Comparison of ENCODE assay signal across 8 cellular contexts in the genomic region with DNA sequence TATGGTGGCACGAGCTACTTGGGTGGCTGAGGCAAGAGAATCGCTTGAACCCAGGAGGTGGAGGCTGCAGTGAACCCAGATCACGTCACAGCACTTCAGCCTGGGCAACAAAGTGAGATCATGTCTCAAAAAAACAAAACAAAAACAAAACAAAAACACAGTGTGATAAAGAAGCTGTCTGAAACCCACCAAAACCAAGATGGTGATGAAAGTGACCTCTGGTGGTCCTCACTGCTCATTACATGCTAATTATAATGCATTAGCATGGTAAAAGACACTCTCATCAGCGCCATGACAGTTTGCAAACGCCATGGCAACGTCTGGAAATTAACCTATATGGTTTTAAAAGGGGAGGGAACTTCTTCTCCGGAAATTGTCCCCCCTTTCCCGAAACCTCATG. TPM values are rescaled to one million over a fixed set of nuclear protein-coding genes. Genes with fewer than 3 reads are reported as not detected.
DNase-seq lines count a peak whose midpoint lies in the region; ATAC-seq, FAIRE-seq and TF ChIP-seq lines count a peak whose summit lies in the region.

No MANE protein-coding gene starts in this region.

- H3K4me1 Mint-ChIP-seq in CD8-positive, alpha-beta T cell (ENCODE audit: low read depth), result no peaks in the 10 kb centered on the region
- H3K4me1 Mint-ChIP-seq in WTC11 (peaks cover 5% of the 10 kb centered on the region), glutamatergic neuron (ENCODE audit: low read depth, unreplicated experiment) (no peaks in the 10 kb centered on the region)
- no peaks in the 10 kb centered on the region for H3K4me1 Mint-ChIP-seq in T-helper 2 cell treated with Interferon-gamma antibody and Interleukin-4, amounts not matched to agents 5 μg/mL and 100 μg/mL, for 36 hours (ENCODE audit: low read depth)

- H3K27me3 Mint-ChIP-seq in CD8-positive, alpha-beta T cell (ENCODE audit: low read depth), result peaks cover 2% of the 10 kb centered on the region
- H3K27me3 Mint-ChIP-seq in WTC11 (ENCODE audit: low read depth) (no peaks in the 10 kb centered on the region), glutamatergic neuron (ENCODE audit: unreplicated experiment) (no peaks in the 10 kb centered on the region)
- H3K27me3 Mint-ChIP-seq in T-helper 2 cell treated with Interferon-gamma antibody and Interleukin-4, amounts not matched to agents 5 μg/mL and 100 μg/mL, for 36 hours (ENCODE audit: low read depth), result no peaks in the 10 kb centered on the region

- CTCF ChIA-PET in CD8-positive, alpha-beta T cell (lab: Charles Lee), result no interaction called here
- CTCF ChIA-PET in WTC11 (lab: Charles Lee), result interaction anchor here (1.0 to 1.5 kb wide), 3 partner anchors 29 to 266 kb away, joined by 3 to 13 read pairs (median 3); partner anchors contain the start of gene OPHN1

- H3F3A ChIP-seq in smooth muscle cell (ENCODE audit: low read depth), result no peaks in the 10 kb centered on the region

- H3K4me1 ChIP-seq in CD8-positive, alpha-beta T cell (ENCODE audit: insufficient read depth, low read length), result no peaks in the 10 kb centered on the region
- no peaks in the 10 kb centered on the region for H3K4me1 ChIP-seq in smooth muscle cell (ENCODE audit: low read depth)

- no peaks in the 10 kb centered on the region for H3K9me3 Mint-ChIP-seq in CD8-positive, alpha-beta T cell
- no peaks in the 10 kb centered on the region for H3K9me3 Mint-ChIP-seq in WTC11
- H3K9me3 Mint-ChIP-seq in glutamatergic neuron (ENCODE audit: unreplicated experiment), result no peaks in the 10 kb centered on the region
- H3K9me3 Mint-ChIP-seq in T-helper 2 cell treated with Interferon-gamma antibody and Interleukin-4, amounts not matched to agents 5 μg/mL and 100 μg/mL, for 36 hours, result no peaks in the 10 kb centered on the region

- peak in 2 of 7 experiments; percentile 8 to 12 for DNase-seq in CD8-positive, alpha-beta T cell
- DNase-seq in Kasumi-1 (lab: John Stamatoyannopoulos, UW), result peak; percentile 19 to 28
- peak; percentile 12 for DNase-seq in WTC11 (ENCODE audit: low spot score)
- DNase-seq in glutamatergic neuron, result no peak
- no peak for DNase-seq in smooth muscle cell (lab: John Stamatoyannopoulos, UW; ENCODE audit: unreplicated experiment)
- DNase-seq in T-helper 2 cell treated with Interferon-gamma antibody and Interleukin-4, amounts not matched to agents 5 μg/mL and 100 μg/mL, for 36 hours (ENCODE audit: low spot score), result no peak
- no peak for DNase-seq in HTR-8/SVneo (ENCODE audit: insufficient read length, low spot score)

- no peak overlapping the region for H3K27ac Mint-ChIP-seq in CD8-positive, alpha-beta T cell
- no peak overlapping the region for H3K27ac Mint-ChIP-seq in WTC11
- no peak overlapping the region for H3K27ac Mint-ChIP-seq in glutamatergic neuron (ENCODE audit: unreplicated experiment)
- H3K27ac Mint-ChIP-seq in T-helper 2 cell treated with Interferon-gamma antibody and Interleukin-4, amounts not matched to agents 5 μg/mL and 100 μg/mL, for 36 hours, result no peak overlapping the region

- whole genome bisulfite sequencing in smooth muscle cell (ENCODE audit: low lambda C conversion rate), result 41% methylated on average over 8 of the region's 8 CpGs

- intact Hi-C loops in CD8-positive, alpha-beta T cell (cut with DNase I, micrococcal nuclease), result loop anchor here in 1 of 2 experiments (10.0 kb wide), 1 partner anchor 268 kb away; no protein-coding TSS in a partner anchor

- H3K27ac ChIP-seq in CD8-positive, alpha-beta T cell (ENCODE audit: low read depth, low read length), result no peak overlapping the region
- no peak overlapping the region for H3K27ac ChIP-seq in smooth muscle cell (ENCODE audit: low read depth)

- H2AFZ ChIP-seq in smooth muscle cell (ENCODE audit: low read depth), result peak overlapping the region; percentile 66

- no peak overlapping the region for H3K4me2 ChIP-seq in smooth muscle cell

- H3K36me3 Mint-ChIP-seq in CD8-positive, alpha-beta T cell, result no peaks in the 10 kb centered on the region
- H3K36me3 Mint-ChIP-seq in WTC11, result no peaks in the 10 kb centered on the region
- no peaks in the 10 kb centered on the region for H3K36me3 Mint-ChIP-seq in glutamatergic neuron (ENCODE audit: unreplicated experiment)
- H3K36me3 Mint-ChIP-seq in T-helper 2 cell treated with Interferon-gamma antibody and Interleukin-4, amounts not matched to agents 5 μg/mL and 100 μg/mL, for 36 hours (ENCODE audit: low read depth), result no peaks in the 10 kb centered on the region

- no peaks in the 10 kb centered on the region for H4K20me1 ChIP-seq in smooth muscle cell (ENCODE audit: low read depth)

- no peaks in the 10 kb centered on the region for H3K27me3 ChIP-seq in CD8-positive, alpha-beta T cell (ENCODE audit: insufficient read depth, low read length)
- no peaks in the 10 kb centered on the region for H3K27me3 ChIP-seq in smooth muscle cell (ENCODE audit: low read depth)

- no peaks in the 10 kb centered on the region for H3K9me3 ChIP-seq in CD8-positive, alpha-beta T cell (ENCODE audit: low read length)
- H3K9me3 ChIP-seq in smooth muscle cell (replicated peaks; ENCODE audit: low read depth), result no peaks in the 10 kb centered on the region

- H3K9ac ChIP-seq in smooth muscle cell (ENCODE audit: low read depth), result no peak overlapping the region

- H3K4me3 ChIP-seq in CD8-positive, alpha-beta T cell (ENCODE audit: low read depth, low read length), result no peak overlapping the region
- H3K4me3 ChIP-seq in smooth muscle cell, result no peak overlapping the region

- FAIRE-seq in HTR-8/SVneo (lab: Jason Lieb, UNC), result no peak

- peak; percentile 43 for TF ChIP-seq CTCF in CD8-positive, alpha-beta T cell (IDR thresholded peaks at IDR 0.05)
- TF ChIP-seq CTCF in WTC11 (IDR thresholded peaks at IDR 0.05) (peak; percentile 53), glutamatergic neuron (IDR thresholded peaks at IDR 0.05; ENCODE audit: partially characterized antibody, unreplicated experiment) (peak; percentile 60), smooth muscle cell (IDR thresholded peaks at IDR 0.05; ENCODE audit: borderline replicate concordance, insufficient read depth, poor library complexity, severe bottlenecking) (peak; percentile 46)

- no peaks in the 10 kb centered on the region for H3K36me3 ChIP-seq in CD8-positive, alpha-beta T cell (ENCODE audit: insufficient read depth, low read length)
- no peaks in the 10 kb centered on the region for H3K36me3 ChIP-seq in smooth muscle cell (ENCODE audit: low read depth)

- no peaks in the 10 kb centered on the region for H3K79me2 ChIP-seq in smooth muscle cell (ENCODE audit: low read depth)

- POLR2A ChIA-PET in CD8-positive, alpha-beta T cell (lab: Charles Lee), result no interaction called here
- POLR2A ChIA-PET in WTC11 (lab: Charles Lee), result no interaction called here

- peak; percentile 46 for ATAC-seq in CD8-positive, alpha-beta T cell
- ATAC-seq in GM18909 (IDR thresholded peaks at IDR 0.05; ENCODE audit: poor library complexity, unreplicated experiment), result peak; percentile 78
- ATAC-seq in WTC11, result peak; percentile 60

- H3K4me3 Mint-ChIP-seq in CD8-positive, alpha-beta T cell, result no peak overlapping the region
- H3K4me3 Mint-ChIP-seq in WTC11, result no peak overlapping the region
- no peak overlapping the region for H3K4me3 Mint-ChIP-seq in glutamatergic neuron (ENCODE audit: unreplicated experiment)
- H3K4me3 Mint-ChIP-seq in T-helper 2 cell treated with Interferon-gamma antibody and Interleukin-4, amounts not matched to agents 5 μg/mL and 100 μg/mL, for 36 hours, result no peak overlapping the region

TF ChIP-seq in WTC11, 78 proteins besides CTCF, POLR2A, EP300 and RAD21:
- TF ChIP-seq, protein P1, sequence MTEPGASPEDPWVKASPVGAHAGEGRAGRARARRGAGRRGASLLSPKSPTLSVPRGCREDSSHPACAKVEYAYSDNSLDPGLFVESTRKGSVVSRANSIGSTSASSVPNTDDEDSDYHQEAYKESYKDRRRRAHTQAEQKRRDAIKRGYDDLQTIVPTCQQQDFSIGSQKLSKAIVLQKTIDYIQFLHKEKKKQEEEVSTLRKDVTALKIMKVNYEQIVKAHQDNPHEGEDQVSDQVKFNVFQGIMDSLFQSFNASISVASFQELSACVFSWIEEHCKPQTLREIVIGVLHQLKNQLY (CRISPR knock-in tag; IDR thresholded peaks at IDR 0.05), result no peak
- TF ChIP-seq, protein P2, sequence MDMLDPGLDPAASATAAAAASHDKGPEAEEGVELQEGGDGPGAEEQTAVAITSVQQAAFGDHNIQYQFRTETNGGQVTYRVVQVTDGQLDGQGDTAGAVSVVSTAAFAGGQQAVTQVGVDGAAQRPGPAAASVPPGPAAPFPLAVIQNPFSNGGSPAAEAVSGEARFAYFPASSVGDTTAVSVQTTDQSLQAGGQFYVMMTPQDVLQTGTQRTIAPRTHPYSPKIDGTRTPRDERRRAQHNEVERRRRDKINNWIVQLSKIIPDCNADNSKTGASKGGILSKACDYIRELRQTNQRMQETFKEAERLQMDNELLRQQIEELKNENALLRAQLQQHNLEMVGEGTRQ (CRISPR knock-in tag; IDR thresholded peaks at IDR 0.05), result no peak
- no peak for TF ChIP-seq SMAD3 (CRISPR knock-in tag; IDR thresholded peaks at IDR 0.05; ENCODE audit: borderline replicate concordance)
- TF ChIP-seq, protein P3, sequence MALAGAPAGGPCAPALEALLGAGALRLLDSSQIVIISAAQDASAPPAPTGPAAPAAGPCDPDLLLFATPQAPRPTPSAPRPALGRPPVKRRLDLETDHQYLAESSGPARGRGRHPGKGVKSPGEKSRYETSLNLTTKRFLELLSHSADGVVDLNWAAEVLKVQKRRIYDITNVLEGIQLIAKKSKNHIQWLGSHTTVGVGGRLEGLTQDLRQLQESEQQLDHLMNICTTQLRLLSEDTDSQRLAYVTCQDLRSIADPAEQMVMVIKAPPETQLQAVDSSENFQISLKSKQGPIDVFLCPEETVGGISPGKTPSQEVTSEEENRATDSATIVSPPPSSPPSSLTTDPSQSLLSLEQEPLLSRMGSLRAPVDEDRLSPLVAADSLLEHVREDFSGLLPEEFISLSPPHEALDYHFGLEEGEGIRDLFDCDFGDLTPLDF (CRISPR knock-in tag; IDR thresholded peaks at IDR 0.05), result no peak
- no peak for TF ChIP-seq ESRRA (CRISPR knock-in tag; IDR thresholded peaks at IDR 0.05; ENCODE audit: borderline replicate concordance)
- TF ChIP-seq MXD4 (CRISPR knock-in tag; IDR thresholded peaks at IDR 0.05; ENCODE audit: borderline replicate concordance), result no peak
- TF ChIP-seq ZBTB21 (CRISPR knock-in tag; IDR thresholded peaks at IDR 0.05; ENCODE audit: borderline replicate concordance), result no peak
TF ChIP-seq in WTC11: peak in this region for 0.

RNA-seq across cellular contexts. Expression of gene OPHN1, which starts 29.4 kb away (rescaled TPM):
- total RNA-seq in CD8-positive, alpha-beta T cell, result under 1 TPM in 1 of 2 experiments, not detected in 1; 0.03 TPM
- total RNA-seq in WTC11 (2021) (3.7 to 4.7 TPM (median 4.4 TPM) in 3 replicates), glutamatergic neuron (ENCODE audit: unreplicated experiment) (7.8 TPM), smooth muscle cell (2.3 and 7.1 TPM in 2 replicates)
- polyA plus RNA-seq in smooth muscle cell, result 0.85 and 1.1 TPM in 2 replicates

RNA-seq across cellular contexts. Expression of gene YIPF6, which starts 36.2 kb away (rescaled TPM):
- 10 to 100 TPM in 1 of 2 experiments, 1 to 10 TPM in 1; 7.8 to 10.4 TPM for total RNA-seq in CD8-positive, alpha-beta T cell
- total RNA-seq in WTC11 (2021) (34.2 to 40.5 TPM (median 38.8 TPM) in 3 replicates), glutamatergic neuron (ENCODE audit: unreplicated experiment) (47.2 TPM), smooth muscle cell (24.6 and 32.6 TPM in 2 replicates)
- polyA plus RNA-seq in smooth muscle cell, result 36.0 and 37.1 TPM in 2 replicates

Comparison
In these comparisons a context has a peak if more than half of its experiments do, and no peak if none do; other contexts are left out.
1. DNase-seq: peak in Kasumi-1 (2 of 2) and WTC11 (single experiment); none in glutamatergic neuron (single experiment), smooth muscle cell (single experiment), T-helper 2 cell treated with Interferon-gamma antibody and Interleukin-4, amounts not matched to agents 5 μg/mL and 100 μg/mL, for 36 hours (single experiment) and HTR-8/SVneo (single experiment).
2. Peak in every context shown above with its lines, with median percentiles within 50 percentile points of each other: ATAC-seq and CTCF ChIP-seq.